ENCODE assay signal across 17 cellular contexts in the genomic region with DNA sequence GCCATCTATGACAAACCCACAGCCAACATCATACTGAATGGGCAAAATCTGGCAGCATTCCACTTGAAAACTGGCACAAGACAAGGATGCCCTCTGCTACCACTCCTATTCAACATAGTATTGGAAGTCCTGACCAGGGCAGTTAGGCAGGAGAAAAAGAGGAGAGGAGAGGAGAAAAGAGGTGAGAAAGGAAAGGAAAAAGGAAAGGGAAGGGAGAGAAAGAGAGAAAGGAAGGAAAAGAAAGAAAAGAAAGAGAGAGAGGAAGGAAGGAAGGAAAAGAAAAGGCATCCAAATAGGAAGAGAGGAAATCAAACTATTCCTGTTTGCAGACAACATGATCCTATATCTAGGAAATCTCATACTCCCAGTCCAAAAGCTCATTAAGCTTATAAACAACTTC. TPM values are rescaled to one million over a fixed set of nuclear protein-coding genes. Genes with fewer than 3 reads are reported as not detected.
DNase-seq lines count a peak whose midpoint lies in the region; ATAC-seq and FAIRE-seq lines count a peak whose summit lies in the region.
"Had no signal": no experiment of that assay in that cellular context is flagged by ENCODE, and none has a peak within 500 bp of the region (broad histone marks: within the 10 kb centered on the region; RNA-seq: fewer than 3 reads in every experiment).

No MANE protein-coding gene starts in this region.

- H3K27ac Mint-ChIP-seq in T-helper 2 cell treated with Interferon-gamma antibody and Interleukin-4, amounts not matched to agents 5 μg/mL and 100 μg/mL, for 36 hours: peak overlapping the region; percentile 4
- peak overlapping the region in 5 of 7 donors; percentile 13 to 65 (median 47) for H3K27ac Mint-ChIP-seq in CD4-positive, alpha-beta memory T cell
- peak overlapping the region; percentile 95 for H3K27ac Mint-ChIP-seq in T-helper 17 cell
- peak overlapping the region; percentile 2 to 11 for H3K27ac Mint-ChIP-seq in natural killer cell treated with Interleukin-12 subunit alpha and Interleukin-12 subunit beta and Interleukin-15 and Interleukin-18, amount 100 ng/mL, for 72 hours
- H3K27ac Mint-ChIP-seq: H9 had no signal

- no peak overlapping the region for H3K4me3 Mint-ChIP-seq in T-helper 2 cell treated with Interferon-gamma antibody and Interleukin-4, amounts not matched to agents 5 μg/mL and 100 μg/mL, for 36 hours
- peak overlapping the region in 4 of 8 donors; percentile 3 to 23 (median 12) for H3K4me3 Mint-ChIP-seq in CD4-positive, alpha-beta memory T cell
- no peak overlapping the region for H3K4me3 Mint-ChIP-seq in T-helper 17 cell
- peak overlapping the region; percentile 6 for H3K4me3 Mint-ChIP-seq in natural killer cell treated with Interleukin-12 subunit alpha and Interleukin-12 subunit beta and Interleukin-15 and Interleukin-18, amount 100 ng/mL, for 72 hours
- H3K4me3 Mint-ChIP-seq: CD14-positive monocyte, H9 had no signal

- DNase-seq in T-helper 2 cell treated with Interferon-gamma antibody and Interleukin-4, amounts not matched to agents 5 μg/mL and 100 μg/mL, for 36 hours (ENCODE audit: low spot score): no peak
- DNase-seq in T-helper 2 cell (no peak), T-helper 17 cell (no peak), SHP77 treated with DMSO at 0.1 percent for 48 hours (lab: John Stamatoyannopoulos, UW) (no peak), RCC 7860 (ENCODE audit: low spot score) (no peak)
- DNase-seq in CD4-positive, alpha-beta memory T cell: no peak
- DNase-seq in natural killer cell treated with Interleukin-12 subunit alpha and Interleukin-12 subunit beta and Interleukin-15 and Interleukin-18, amount 100 ng/mL, for 72 hours (ENCODE audit: low spot score): no peak
- DNase-seq: DMS79, GOT3, H9 had no signal

- no peak for ATAC-seq in T-helper 17 cell
- no peak for ATAC-seq in natural killer cell treated with Interleukin-12 subunit alpha and Interleukin-12 subunit beta and Interleukin-15 and Interleukin-18, amount 100 ng/mL, for 72 hours
- ATAC-seq in GM21526 (IDR thresholded peaks at IDR 0.05; ENCODE audit: low FRiP score, unreplicated experiment): no peak

- H3K9me3 ChIP-seq in CD4-positive, alpha-beta memory T cell (ENCODE audit: control insufficient read depth in 1 of 2, low read length in 2 of 2): no peaks in the 10 kb centered on the region
- no peaks in the 10 kb centered on the region for H3K9me3 ChIP-seq in T-helper 17 cell (ENCODE audit: control insufficient read depth, low read length, poor library complexity, severe bottlenecking)

- peaks cover 27% of the 10 kb centered on the region for H3K36me3 Mint-ChIP-seq in T-helper 2 cell treated with Interferon-gamma antibody and Interleukin-4, amounts not matched to agents 5 μg/mL and 100 μg/mL, for 36 hours (ENCODE audit: low read depth)
- peaks cover 32 to 35% of the 10 kb centered on the region in 2 donors for H3K36me3 Mint-ChIP-seq in CD4-positive, alpha-beta memory T cell
- peaks cover 6% of the 10 kb centered on the region for H3K36me3 Mint-ChIP-seq in T-helper 17 cell (ENCODE audit: low read depth)
- peaks cover 19% of the 10 kb centered on the region for H3K36me3 Mint-ChIP-seq in natural killer cell treated with Interleukin-12 subunit alpha and Interleukin-12 subunit beta and Interleukin-15 and Interleukin-18, amount 100 ng/mL, for 72 hours

- H3K4me1 ChIP-seq in CD4-positive, alpha-beta memory T cell (ENCODE audit: insufficient read depth, low read length): peaks cover 23% of the 10 kb centered on the region

- intact Hi-C loops in CD4-positive, alpha-beta memory T cell (cut with micrococcal nuclease): no loop called here

- no peak for FAIRE-seq in RCC 7860 (lab: Jason Lieb, UNC)
- FAIRE-seq: GM12891 had no signal

- peaks cover 17% of the 10 kb centered on the region for H3K4me1 Mint-ChIP-seq in T-helper 2 cell treated with Interferon-gamma antibody and Interleukin-4, amounts not matched to agents 5 μg/mL and 100 μg/mL, for 36 hours (ENCODE audit: low read depth)
- peaks cover 26 to 40% (median 39%) of the 10 kb centered on the region in 4 donors for H3K4me1 Mint-ChIP-seq in CD4-positive, alpha-beta memory T cell
- H3K4me1 Mint-ChIP-seq in T-helper 17 cell: peaks cover 28% of the 10 kb centered on the region
- peaks cover 42 to 48% of the 10 kb centered on the region in 2 donors for H3K4me1 Mint-ChIP-seq in natural killer cell treated with Interleukin-12 subunit alpha and Interleukin-12 subunit beta and Interleukin-15 and Interleukin-18, amount 100 ng/mL, for 72 hours (ENCODE audit: low read depth in 2 of 2)
- H3K4me1 Mint-ChIP-seq: H9 had no signal

- no peaks in the 10 kb centered on the region for H3K9me3 Mint-ChIP-seq in T-helper 2 cell treated with Interferon-gamma antibody and Interleukin-4, amounts not matched to agents 5 μg/mL and 100 μg/mL, for 36 hours
- H3K9me3 Mint-ChIP-seq in CD4-positive, alpha-beta memory T cell: no peaks in the 10 kb centered on the region
- no peaks in the 10 kb centered on the region for H3K9me3 Mint-ChIP-seq in natural killer cell treated with Interleukin-12 subunit alpha and Interleukin-12 subunit beta and Interleukin-15 and Interleukin-18, amount 100 ng/mL, for 72 hours
- H3K9me3 Mint-ChIP-seq: H9 had no signal

- no peak overlapping the region for H3K27ac ChIP-seq in CD4-positive, alpha-beta memory T cell (ENCODE audit: low read depth, low read length)
- H3K27ac ChIP-seq: 22Rv1 had no signal

- no peaks in the 10 kb centered on the region for H3K36me3 ChIP-seq in CD4-positive, alpha-beta memory T cell (ENCODE audit: insufficient read depth, low read length)

- POLR2A ChIA-PET in CD4-positive, alpha-beta memory T cell (lab: Charles Lee; ENCODE audit: partially characterized antibody): interaction anchor here (3.5 kb wide), 1 partner anchor 12 kb away, joined by 37 read pairs; the partner anchor contains the start of genes CFAP52 and STX8

- H3K27me3 Mint-ChIP-seq in T-helper 2 cell treated with Interferon-gamma antibody and Interleukin-4, amounts not matched to agents 5 μg/mL and 100 μg/mL, for 36 hours (ENCODE audit: low read depth): no peaks in the 10 kb centered on the region
- no peaks in the 10 kb centered on the region for H3K27me3 Mint-ChIP-seq in CD4-positive, alpha-beta memory T cell
- no peaks in the 10 kb centered on the region for H3K27me3 Mint-ChIP-seq in T-helper 17 cell
- H3K27me3 Mint-ChIP-seq in natural killer cell treated with Interleukin-12 subunit alpha and Interleukin-12 subunit beta and Interleukin-15 and Interleukin-18, amount 100 ng/mL, for 72 hours: no peaks in the 10 kb centered on the region

- no peaks in the 10 kb centered on the region for H3K27me3 ChIP-seq in CD4-positive, alpha-beta memory T cell (ENCODE audit: insufficient read depth, low read length)

- H3K4me3 ChIP-seq in CD4-positive, alpha-beta memory T cell (ENCODE audit: low read length in 2 of 2): no peak overlapping the region

- CTCF ChIA-PET in CD4-positive, alpha-beta memory T cell (lab: Charles Lee; ENCODE audit: partially characterized antibody): interaction anchor here (4.0 kb wide), 1 partner anchor 12 kb away, joined by 34 read pairs; the partner anchor contains the start of genes CFAP52 and STX8

RNA-seq across cellular contexts. Expression of gene STX8, which starts 11.5 kb away (rescaled TPM):
- 10 to 100 TPM; 54.2 to 59.5 TPM for total RNA-seq in CD4-positive, alpha-beta memory T cell
- 100 to 1,000 TPM; 156 to 206 TPM for polyA plus RNA-seq in CD4-positive, alpha-beta memory T cell
- total RNA-seq in T-helper 17 cell: 10 to 100 TPM; 66.8 to 68.8 TPM
- 10 to 100 TPM; 65.2 to 87.7 TPM for total RNA-seq in natural killer cell treated with Interleukin-12 subunit alpha and Interleukin-12 subunit beta and Interleukin-15 and Interleukin-18, amount 100 ng/mL, for 72 hours

RNA-seq across cellular contexts. Expression of gene CFAP52, which starts 12.3 kb away (rescaled TPM):
- not detected for total RNA-seq in CD4-positive, alpha-beta memory T cell
- not detected for polyA plus RNA-seq in CD4-positive, alpha-beta memory T cell
- total RNA-seq in T-helper 17 cell: not detected
- total RNA-seq in natural killer cell treated with Interleukin-12 subunit alpha and Interleukin-12 subunit beta and Interleukin-15 and Interleukin-18, amount 100 ng/mL, for 72 hours: not detected
- total RNA-seq: A673, G401, H9 had no signal
- polyA plus RNA-seq: BJ, CD14-positive monocyte had no signal

Comparison
In these comparisons a context has a peak if more than half of its experiments do, and no peak if none do; other contexts are left out.
1. H3K27ac Mint-ChIP-seq: peak in every context shown above with its lines; median percentile 95 in T-helper 17 cell; 47 in CD4-positive, alpha-beta memory T cell; 6 in natural killer cell treated with Interleukin-12 subunit alpha and Interleukin-12 subunit beta and Interleukin-15 and Interleukin-18, amount 100 ng/mL, for 72 hours; 4 in T-helper 2 cell treated with Interferon-gamma antibody and Interleukin-4, amounts not matched to agents 5 μg/mL and 100 μg/mL, for 36 hours.